In the genomic region with DNA sequence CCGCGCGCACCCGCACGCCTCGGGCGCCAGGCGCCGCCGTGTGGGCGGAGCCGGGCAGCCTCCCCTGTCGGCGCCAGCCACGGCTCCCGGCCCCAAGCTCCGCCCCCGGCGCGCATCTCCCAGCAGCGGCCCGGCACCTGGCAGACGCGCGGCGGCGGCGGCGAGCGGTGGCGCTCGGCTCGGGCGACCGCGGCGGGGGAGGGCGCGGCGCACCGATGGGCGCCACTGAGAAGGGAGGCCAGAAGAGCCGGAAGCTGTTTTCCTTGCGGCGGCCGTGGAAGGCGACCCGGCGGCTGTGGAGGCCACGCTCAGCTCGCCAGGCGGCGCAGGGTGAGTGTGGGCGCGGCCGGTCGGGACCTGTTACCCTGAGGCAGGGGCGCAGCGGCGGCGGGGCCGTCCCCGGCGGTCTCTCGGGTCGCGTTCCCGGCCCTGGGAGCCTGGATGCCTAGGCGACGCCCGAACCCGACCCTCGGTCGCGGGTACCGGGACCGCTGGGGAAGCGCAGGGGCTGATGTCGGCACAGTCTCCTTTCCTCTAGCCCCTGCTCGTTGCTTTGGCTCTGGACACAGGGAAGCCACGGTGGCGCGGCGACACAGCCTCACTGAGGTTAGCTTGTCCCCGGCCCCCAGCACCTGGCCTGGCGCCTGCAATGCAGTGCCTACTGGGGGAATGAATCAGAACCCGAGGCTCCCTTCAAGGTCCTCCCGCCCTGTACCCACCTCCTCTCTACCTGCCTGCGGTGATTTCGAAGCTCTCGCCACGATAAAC, we compare ENCODE assay signal across 8 cellular contexts. TPM values are rescaled to one million over a fixed set of nuclear protein-coding genes. Genes with fewer than 3 reads are reported as not detected.
A peak's percentile ranks its signal among the peaks of the same experiment; 100 is the strongest.
DNase-seq lines count a peak whose midpoint lies in the region; ATAC-seq and TF ChIP-seq lines count a peak whose summit lies in the region.

No MANE protein-coding gene starts in this region.

- POLR2A ChIA-PET in Caco-2 (lab: Charles Lee) = interaction anchor here (0.6 to 1.9 kb wide), 3 partner anchors 10 to 166 kb away, joined by 3 to 5 read pairs (median 3); a partner anchor contains a TSS

- no peaks in the 10 kb centered on the region for H3K36me3 ChIP-seq in Caco-2 (ENCODE audit: control insufficient read depth, insufficient read depth, low read length)
- no peaks in the 10 kb centered on the region for H3K36me3 ChIP-seq in mucosa of stomach (ENCODE audit: control insufficient read depth, insufficient read depth, low read length)

- peak overlapping the region; percentile 85 for H3K27ac Mint-ChIP-seq in Caco-2 (ENCODE audit: unreplicated experiment)

- CTCF ChIA-PET in Caco-2 (lab: Charles Lee) = interaction anchor here (0.5 to 1.4 kb wide), 3 partner anchors 12 to 433 kb away, joined by 3 to 4 read pairs (median 4); no protein-coding TSS in a partner anchor

- H3K27me3 ChIP-seq in Caco-2 (replicated peaks; ENCODE audit: control insufficient read depth, insufficient read depth, low read length) (no peaks in the 10 kb centered on the region), mucosa of stomach (ENCODE audit: control insufficient read depth, insufficient read depth, low read length) (peaks cover 13% of the 10 kb centered on the region)

- TF ChIP-seq CTCF in Caco-2 (IDR thresholded peaks at IDR 0.05; ENCODE audit: insufficient read depth in 1 of 2, low read depth in 1 of 2, low read length in 1 of 2, severe bottlenecking in 1 of 2, unreplicated experiment in 1 of 2) (peak in 1 of 2 experiments; percentile 8), epithelial cell of esophagus (IDR thresholded peaks at IDR 0.05; ENCODE audit: insufficient read depth, low read depth, low read length, missing control alignments) (no peak)

- peaks cover 5% of the 10 kb centered on the region for H3K36me3 Mint-ChIP-seq in Caco-2 (ENCODE audit: insufficient read depth, unreplicated experiment)

- H3K9me3 ChIP-seq in Caco-2 (no peaks in the 10 kb centered on the region), mucosa of stomach (ENCODE audit: control insufficient read depth, low read length) (no peaks in the 10 kb centered on the region)

- DNase-seq in Caco-2 (peak; percentile 74 to 88), HK-2 (ENCODE audit: unreplicated experiment) (peak; percentile 80), NOMO-1 treated with dmso at 0.1 percent for 144 hours (lab: John Stamatoyannopoulos, UW; ENCODE audit: unreplicated experiment) (peak; percentile 20), epithelial cell of esophagus (ENCODE audit: low read depth) (peak; percentile 85)
- DNase-seq in activated CD8-positive, alpha-beta memory T cell treated with anti-CD3 and anti-CD28 coated beads, Interleukin-2, amount 50 U/mL, for 48 hours = peak; percentile 90
- peak; percentile 53 to 64 for DNase-seq in stimulated activated CD8-positive, alpha-beta memory T cell treated with anti-CD3 and anti-CD28 coated beads, Interleukin-7, amount 100 ng/mL, for 1 hour (ENCODE audit: low read depth in 2 of 2)

- H3K4me1 ChIP-seq in Caco-2 = no peaks in the 10 kb centered on the region
- H3K4me1 ChIP-seq in mucosa of stomach (ENCODE audit: control insufficient read depth, insufficient read depth, low read length) = peaks cover 8% of the 10 kb centered on the region

- ATAC-seq in GM19467 (IDR thresholded peaks at IDR 0.05; ENCODE audit: unreplicated experiment) = peak; percentile 99

- peaks cover 14% of the 10 kb centered on the region for H3K4me1 Mint-ChIP-seq in Caco-2 (ENCODE audit: low read depth, unreplicated experiment)

- intact Hi-C loops in Caco-2 (cut with micrococcal nuclease; ENCODE audit: unreplicated experiment) = loop anchor here (1.0 kb wide), 1 partner anchor 166 kb away; a partner anchor contains a TSS

- no TSS peak for BruUV-seq in Caco-2 (replicated peaks; lab: Mats Ljungman, UMichigan)

- peak overlapping the region; percentile 98 for H3K4me3 Mint-ChIP-seq in Caco-2 (ENCODE audit: unreplicated experiment)

- H3K4me3 ChIP-seq in Caco-2 (ENCODE audit: low read depth, low read length) (peak overlapping the region; percentile 70), epithelial cell of esophagus (ENCODE audit: low read length) (peak overlapping the region; percentile 60), mucosa of stomach (ENCODE audit: low read length) (peak overlapping the region; percentile 74)

- H3K9ac ChIP-seq in mucosa of stomach (ENCODE audit: low read length) = peak overlapping the region; percentile 43

- H3K27me3 Mint-ChIP-seq in Caco-2 (ENCODE audit: insufficient read depth, unreplicated experiment) = no peaks in the 10 kb centered on the region

- H3K9me3 Mint-ChIP-seq in Caco-2 (ENCODE audit: unreplicated experiment) = no peaks in the 10 kb centered on the region

RNA-seq across cellular contexts. Expression of a gene that starts 54.8 kb away (rescaled TPM):
- total RNA-seq in Caco-2 (2022) = 4.0 and 6.2 TPM in 2 replicates

Comparison
In these comparisons a context has a peak if more than half of its experiments do, and no peak if none do; other contexts are left out.
1. Peak in every context shown above with its lines: DNase-seq, ATAC-seq and H3K4me3 ChIP-seq.
2. DNase-seq: peak in every context shown above with its lines; median percentile 90 in activated CD8-positive, alpha-beta memory T cell treated with anti-CD3 and anti-CD28 coated beads, Interleukin-2, amount 50 U/mL, for 48 hours; 85 in epithelial cell of esophagus; 81 in Caco-2; 80 in HK-2; 58 in stimulated activated CD8-positive, alpha-beta memory T cell treated with anti-CD3 and anti-CD28 coated beads, Interleukin-7, amount 100 ng/mL, for 1 hour; 20 in NOMO-1 treated with dmso at 0.1 percent for 144 hours.